Comparison of ENCODE assay signal across 9 cellular contexts in genomic region chr15:32908135-32908801, GRCh38.
DNase-seq lines count a peak whose midpoint lies in the region; ATAC-seq and TF ChIP-seq lines count a peak whose summit lies in the region.
"Had no signal": no experiment of that assay in that cellular context is flagged by ENCODE, and none has a peak within 500 bp of the region (broad histone marks: within the 10 kb centered on the region; RNA-seq: fewer than 3 reads in every experiment).

No MANE protein-coding gene starts in this region.

- TF ChIP-seq POLR2A in transverse colon (IDR thresholded peaks at IDR 0.05): no peak

- H3K36me3 ChIP-seq in transverse colon: no peaks in the 10 kb centered on the region

- no peaks in the 10 kb centered on the region for H3K36me3 Mint-ChIP-seq in effector memory CD8-positive, alpha-beta T cell (ENCODE audit: insufficient read depth)

- DNase-seq in activated CD4-positive, CD25-positive, alpha-beta regulatory T cell treated with anti-CD3 and anti-CD28 coated beads, Interleukin-2, amount 50 U/mL, for 72 hours: no peak
- no peak for DNase-seq in effector memory CD8-positive, alpha-beta T cell
- DNase-seq in transverse colon: peak; percentile 15
- DNase-seq in middle frontal gyrus (ENCODE audit: extremely low spot score, low spot score): no peak
- no peak for DNase-seq in activated CD4-positive, alpha-beta T cell treated with anti-CD3 and anti-CD28 coated beads, Interleukin-2, amount 50 U/mL, for 4 hours
- no peak for DNase-seq in stimulated activated CD4-positive, alpha-beta T cell treated with anti-CD3 and anti-CD28 coated beads, Interleukin-2, amount 100 ng/mL, for 24 hours
- DNase-seq: NCI-H226 had no signal

- no peak for TF ChIP-seq CTCF in transverse colon (IDR thresholded peaks at IDR 0.05)

- peak overlapping the region in 2 of 4 donors; percentile 39 to 53 for H3K27ac ChIP-seq in transverse colon

- no peak for TF ChIP-seq EP300 in transverse colon (IDR thresholded peaks at IDR 0.05; ENCODE audit: low read depth)

- intact Hi-C loops in transverse colon (cut with DNase I; ENCODE audit: low total_unique reads): no loop called here

- no peaks in the 10 kb centered on the region for H3K9me3 Mint-ChIP-seq in effector memory CD8-positive, alpha-beta T cell

- H3K9me3 ChIP-seq in transverse colon: no peaks in the 10 kb centered on the region

- H3K4me1 ChIP-seq in transverse colon: peaks cover 0 to 7% (median 3%) of the 10 kb centered on the region in 4 donors

- no peak overlapping the region for H3K4me3 Mint-ChIP-seq in effector memory CD8-positive, alpha-beta T cell

- H3K4me1 Mint-ChIP-seq in effector memory CD8-positive, alpha-beta T cell (ENCODE audit: low read depth in 2 of 2): no peaks in the 10 kb centered on the region

- WGBS in transverse colon (ENCODE audit: low coverage in 1 of 2), 2 donors: 54 to 92% methylated on average over 2 to 5 of the region's 5 CpGs

- peak; percentile 48 to 49 for ATAC-seq in activated CD4-positive, CD25-positive, alpha-beta regulatory T cell treated with anti-CD3 and anti-CD28 coated beads, Interleukin-2, amount 50 U/mL, for 24 hours
- peak; percentile 93 for ATAC-seq in HG03175 (IDR thresholded peaks at IDR 0.05; ENCODE audit: unreplicated experiment)
- ATAC-seq in effector memory CD8-positive, alpha-beta T cell (replicated peaks): peak; percentile 33

- H3K27me3 ChIP-seq in transverse colon: no peaks in the 10 kb centered on the region

- in situ Hi-C loops in transverse colon (cut with MboI; ENCODE audit: low pct_ligation_motif_present in 1 of 4, low pct_unique_long_range_greater_than_20kb in 1 of 4, low sequenced_read_pairs in 3 of 4): no loop called here

- no peak overlapping the region for H3K27ac Mint-ChIP-seq in effector memory CD8-positive, alpha-beta T cell

- no peak overlapping the region for H3K4me3 ChIP-seq in transverse colon

- H3K27me3 Mint-ChIP-seq in effector memory CD8-positive, alpha-beta T cell: peaks cover 0 to 8% of the 10 kb centered on the region in 2 donors

Comparison
In these comparisons a context has a peak if more than half of its experiments do, and no peak if none do; other contexts are left out.
1. ATAC-seq: peak in every context shown above with its lines; median percentile 93 in HG03175; 48 in activated CD4-positive, CD25-positive, alpha-beta regulatory T cell treated with anti-CD3 and anti-CD28 coated beads, Interleukin-2, amount 50 U/mL, for 24 hours; 33 in effector memory CD8-positive, alpha-beta T cell.